Comparison of ENCODE assay signal across 23 cellular contexts in the genomic region with DNA sequence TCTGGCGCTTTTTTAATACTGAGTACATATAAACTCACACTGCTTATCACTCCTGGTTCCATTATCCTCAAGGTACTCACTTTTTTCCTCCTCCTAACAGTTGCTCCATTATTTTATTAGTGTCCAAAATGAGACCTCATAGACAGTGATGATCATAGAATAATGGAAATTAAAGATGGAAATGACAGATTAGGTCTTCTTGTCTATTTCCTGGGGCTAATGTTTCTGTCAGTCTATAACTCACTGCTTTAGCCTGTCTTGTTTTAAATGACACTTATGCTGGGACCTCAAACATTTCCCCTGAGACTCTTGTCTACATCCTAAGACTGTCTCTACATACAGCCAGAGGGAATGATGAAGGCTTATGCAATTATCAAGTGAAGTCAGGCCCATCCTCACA.
A peak's percentile ranks its signal among the peaks of the same experiment; 100 is the strongest.
DNase-seq lines count a peak whose midpoint lies in the region; ATAC-seq and TF ChIP-seq lines count a peak whose summit lies in the region.
"Had no signal": no experiment of that assay in that cellular context is flagged by ENCODE, and none has a peak within 500 bp of the region (broad histone marks: within the 10 kb centered on the region; RNA-seq: fewer than 3 reads in every experiment).

No MANE protein-coding gene starts in this region.

- CTCF ChIA-PET in activated CD8-positive, alpha-beta memory T cell treated with anti-CD3 and anti-CD28 coated beads, Interleukin-2, amount 10 ng/mL, durations not matched to agents 7 days and 5 days (lab: Charles Lee), result no interaction called here

- no peaks in the 10 kb centered on the region for H4K20me1 ChIP-seq in neural cell (ENCODE audit: insufficient read depth)
- H4K20me1 ChIP-seq: BLaER1 had no signal

- H3K27ac ChIP-seq in neural cell (ENCODE audit: low read length), result no peak overlapping the region
- H3K27ac ChIP-seq: BLaER1 had no signal

- no peaks in the 10 kb centered on the region for H3K4me1 Mint-ChIP-seq in activated CD8-positive, alpha-beta memory T cell treated with anti-CD3 and anti-CD28 coated beads, Interleukin-2, amount 10 ng/mL, durations not matched to agents 7 days and 5 days
- H3K4me1 Mint-ChIP-seq: CD14-positive monocyte; CD4-positive, alpha-beta memory T cell; CD4-positive, CD25-positive, alpha-beta regulatory T cell; CD8-positive, alpha-beta memory T cell had no signal

- no peak overlapping the region for H3K4me3 Mint-ChIP-seq in activated CD8-positive, alpha-beta memory T cell treated with anti-CD3 and anti-CD28 coated beads, Interleukin-2, amount 10 ng/mL, durations not matched to agents 7 days and 5 days
- H3K4me3 Mint-ChIP-seq: CD14-positive monocyte; CD4-positive, alpha-beta memory T cell; CD4-positive, CD25-positive, alpha-beta regulatory T cell; CD8-positive, alpha-beta memory T cell had no signal

- no peak for TF ChIP-seq CTCF in neural cell (IDR thresholded peaks at IDR 0.05; ENCODE audit: poor library complexity, severe bottlenecking)

- H3K79me2 ChIP-seq in neural cell (replicated peaks; ENCODE audit: insufficient read depth, low read length), result no peaks in the 10 kb centered on the region

- ATAC-seq in activated CD8-positive, alpha-beta memory T cell treated with anti-CD3 and anti-CD28 coated beads, Interleukin-2, amount 10 ng/mL, durations not matched to agents 7 days and 5 days, result no peak
- ATAC-seq: GM12878 had no signal

- H3F3A ChIP-seq in neural cell (ENCODE audit: insufficient read depth, low read length, poor library complexity, severe bottlenecking), result no peaks in the 10 kb centered on the region

- no peak overlapping the region for H2AFZ ChIP-seq in neural cell (ENCODE audit: low read depth, low read length)

- no peak overlapping the region for H3K9ac ChIP-seq in neural cell (ENCODE audit: low read length)
- H3K9ac ChIP-seq: BLaER1 had no signal

- H3K27me3 Mint-ChIP-seq in activated CD8-positive, alpha-beta memory T cell treated with anti-CD3 and anti-CD28 coated beads, Interleukin-2, amount 10 ng/mL, durations not matched to agents 7 days and 5 days, result no peaks in the 10 kb centered on the region
- H3K27me3 Mint-ChIP-seq: CD4-positive, alpha-beta memory T cell; CD4-positive, CD25-positive, alpha-beta regulatory T cell; CD8-positive, alpha-beta memory T cell had no signal

- peak; percentile 82 for TF ChIP-seq EP300 in neural cell (conservative IDR thresholded peaks at IDR 0.05; ENCODE audit: poor library complexity, severe bottlenecking)

- H3K36me3 Mint-ChIP-seq in activated CD8-positive, alpha-beta memory T cell treated with anti-CD3 and anti-CD28 coated beads, Interleukin-2, amount 10 ng/mL, durations not matched to agents 7 days and 5 days, result no peaks in the 10 kb centered on the region
- H3K36me3 Mint-ChIP-seq: CD14-positive monocyte; CD4-positive, alpha-beta memory T cell; CD4-positive, CD25-positive, alpha-beta regulatory T cell; CD8-positive, alpha-beta memory T cell had no signal

- no peaks in the 10 kb centered on the region for H3K9me2 ChIP-seq in neural cell (ENCODE audit: insufficient read depth, low read length)

- no peak overlapping the region for H3K4me3 ChIP-seq in neural cell (ENCODE audit: low read length)
- H3K4me3 ChIP-seq: BLaER1, GM12878 had no signal

- no peak overlapping the region for H3K4me2 ChIP-seq in neural cell (ENCODE audit: low read length)
- H3K4me2 ChIP-seq: BLaER1 had no signal

- H3K36me3 ChIP-seq in neural cell (ENCODE audit: insufficient read depth, low read length), result peaks cover 13% of the 10 kb centered on the region
- H3K36me3 ChIP-seq: BE2C, BLaER1 had no signal

- no peaks in the 10 kb centered on the region for H3K27me3 ChIP-seq in neural cell (ENCODE audit: insufficient read depth, low read depth, low read length)
- H3K27me3 ChIP-seq: BE2C, BLaER1 had no signal

- DNase-seq in NCI-H82 (lab: John Stamatoyannopoulos, UW) (peak; percentile 54), NCI-H82 treated with DMSO at 0.1 percent for 48 hours (lab: John Stamatoyannopoulos, UW; ENCODE audit: unreplicated experiment) (no peak), SK-N-DZ (ENCODE audit: low spot score) (peak; percentile 7)
- no peak for DNase-seq in activated CD8-positive, alpha-beta memory T cell treated with anti-CD3 and anti-CD28 coated beads, Interleukin-2, amount 10 ng/mL, durations not matched to agents 7 days and 5 days
- DNase-seq: 8988T; ACHN; BE2C; C1 segment of cervical spinal cord; CD4-positive, alpha-beta memory T cell; CD4-positive, CD25-positive, alpha-beta regulatory T cell; CD8-positive, alpha-beta memory T cell; COR-L47; DMS 273 treated with DMSO at 0.1 percent for 48 hours; DMS153; DMS53; DMS79; DND-41; EL; GDM1 had no signal

- H3K27ac Mint-ChIP-seq in activated CD8-positive, alpha-beta memory T cell treated with anti-CD3 and anti-CD28 coated beads, Interleukin-2, amount 10 ng/mL, durations not matched to agents 7 days and 5 days, result no peak overlapping the region
- H3K27ac Mint-ChIP-seq: CD14-positive monocyte; CD4-positive, alpha-beta memory T cell; CD4-positive, CD25-positive, alpha-beta regulatory T cell; CD8-positive, alpha-beta memory T cell had no signal

- peaks cover 4% of the 10 kb centered on the region for H3K9me3 Mint-ChIP-seq in activated CD8-positive, alpha-beta memory T cell treated with anti-CD3 and anti-CD28 coated beads, Interleukin-2, amount 10 ng/mL, durations not matched to agents 7 days and 5 days (ENCODE audit: low read depth)

- no peak for TF ChIP-seq RAD21 in neural cell (conservative IDR thresholded peaks at IDR 0.05)

- no peaks in the 10 kb centered on the region for H3K9me3 ChIP-seq in neural cell (ENCODE audit: low read length)
- H3K9me3 ChIP-seq: BE2C, BLaER1 had no signal

TF ChIP-seq in neural cell, 6 proteins besides CTCF, POLR2A, EP300 and RAD21:
- no peak for TF ChIP-seq TAF1 (IDR thresholded peaks at IDR 0.05; ENCODE audit: low read depth)
- TF ChIP-seq EZH2 (IDR thresholded peaks at IDR 0.05; ENCODE audit: borderline replicate concordance, insufficient read depth, low read length, poor library complexity, severe bottlenecking), result no peak
- peak; percentile 33 for TF ChIP-seq POLR2AphosphoS5 (IDR thresholded peaks at IDR 0.05)
- TF ChIP-seq, protein P1, sequence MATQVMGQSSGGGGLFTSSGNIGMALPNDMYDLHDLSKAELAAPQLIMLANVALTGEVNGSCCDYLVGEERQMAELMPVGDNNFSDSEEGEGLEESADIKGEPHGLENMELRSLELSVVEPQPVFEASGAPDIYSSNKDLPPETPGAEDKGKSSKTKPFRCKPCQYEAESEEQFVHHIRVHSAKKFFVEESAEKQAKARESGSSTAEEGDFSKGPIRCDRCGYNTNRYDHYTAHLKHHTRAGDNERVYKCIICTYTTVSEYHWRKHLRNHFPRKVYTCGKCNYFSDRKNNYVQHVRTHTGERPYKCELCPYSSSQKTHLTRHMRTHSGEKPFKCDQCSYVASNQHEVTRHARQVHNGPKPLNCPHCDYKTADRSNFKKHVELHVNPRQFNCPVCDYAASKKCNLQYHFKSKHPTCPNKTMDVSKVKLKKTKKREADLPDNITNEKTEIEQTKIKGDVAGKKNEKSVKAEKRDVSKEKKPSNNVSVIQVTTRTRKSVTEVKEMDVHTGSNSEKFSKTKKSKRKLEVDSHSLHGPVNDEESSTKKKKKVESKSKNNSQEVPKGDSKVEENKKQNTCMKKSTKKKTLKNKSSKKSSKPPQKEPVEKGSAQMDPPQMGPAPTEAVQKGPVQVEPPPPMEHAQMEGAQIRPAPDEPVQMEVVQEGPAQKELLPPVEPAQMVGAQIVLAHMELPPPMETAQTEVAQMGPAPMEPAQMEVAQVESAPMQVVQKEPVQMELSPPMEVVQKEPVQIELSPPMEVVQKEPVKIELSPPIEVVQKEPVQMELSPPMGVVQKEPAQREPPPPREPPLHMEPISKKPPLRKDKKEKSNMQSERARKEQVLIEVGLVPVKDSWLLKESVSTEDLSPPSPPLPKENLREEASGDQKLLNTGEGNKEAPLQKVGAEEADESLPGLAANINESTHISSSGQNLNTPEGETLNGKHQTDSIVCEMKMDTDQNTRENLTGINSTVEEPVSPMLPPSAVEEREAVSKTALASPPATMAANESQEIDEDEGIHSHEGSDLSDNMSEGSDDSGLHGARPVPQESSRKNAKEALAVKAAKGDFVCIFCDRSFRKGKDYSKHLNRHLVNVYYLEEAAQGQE (IDR thresholded peaks at IDR 0.05; ENCODE audit: borderline replicate concordance), result peak; percentile 28
- no peak for TF ChIP-seq SMC3 (conservative IDR thresholded peaks at IDR 0.05; ENCODE audit: poor library complexity)

Comparison
In these comparisons a context has a peak if more than half of its experiments do, and no peak if none do; other contexts are left out.
1. DNase-seq: peak in NCI-H82 (single experiment) and SK-N-DZ (single experiment); none in NCI-H82 treated with DMSO at 0.1 percent for 48 hours (single experiment) and activated CD8-positive, alpha-beta memory T cell treated with anti-CD3 and anti-CD28 coated beads, Interleukin-2, amount 10 ng/mL, durations not matched to agents 7 days and 5 days (single experiment).